Comparison of ENCODE assay signal across 16 cellular contexts in genomic region chr4:36173923-36174322, GRCh38.
DNase-seq lines count a peak whose midpoint lies in the region; ATAC-seq and TF ChIP-seq lines count a peak whose summit lies in the region.
"Had no signal": no experiment of that assay in that cellular context is flagged by ENCODE, and none has a peak within 500 bp of the region (broad histone marks: within the 10 kb centered on the region; RNA-seq: fewer than 3 reads in every experiment).

No MANE protein-coding gene starts in this region.

- H3K36me3 Mint-ChIP-seq in natural killer cell: no peaks in the 10 kb centered on the region

- no peaks in the 10 kb centered on the region for H3K27me3 Mint-ChIP-seq in stimulated activated naive CD8-positive, alpha-beta T cell treated with anti-CD3 and anti-CD28 coated beads, Interleukin-15, amount 100 ng/mL, for 72 hours
- H3K27me3 Mint-ChIP-seq in natural killer cell (ENCODE audit: low read depth in 2 of 2): no peaks in the 10 kb centered on the region
- H3K27me3 Mint-ChIP-seq: CD4-positive, CD25-positive, alpha-beta regulatory T cell had no signal

- ATAC-seq in stimulated activated naive CD8-positive, alpha-beta T cell treated with anti-CD3 and anti-CD28 coated beads, Interleukin-15, amount 100 ng/mL, for 72 hours: peak; percentile 70
- ATAC-seq in stimulated activated naive CD8-positive, alpha-beta T cell treated with anti-CD3 and anti-CD28 coated beads, Interleukin-15, Interleukin-2, amounts not matched to agents 100 U/mL and 50 U/mL, for 24 hours: no peak
- ATAC-seq in natural killer cell: no peak

- no peak for TF ChIP-seq CTCF in natural killer cell (IDR thresholded peaks at IDR 0.05)

- intact Hi-C loops in natural killer cell (cut with micrococcal nuclease): no loop called here

- H3K4me3 Mint-ChIP-seq in stimulated activated naive CD8-positive, alpha-beta T cell treated with anti-CD3 and anti-CD28 coated beads, Interleukin-15, amount 100 ng/mL, for 72 hours: no peak overlapping the region
- no peak overlapping the region for H3K4me3 Mint-ChIP-seq in natural killer cell
- H3K4me3 Mint-ChIP-seq: CD4-positive, CD25-positive, alpha-beta regulatory T cell had no signal

- peak overlapping the region; percentile 53 to 56 for H3K27ac Mint-ChIP-seq in stimulated activated naive CD8-positive, alpha-beta T cell treated with anti-CD3 and anti-CD28 coated beads, Interleukin-15, amount 100 ng/mL, for 72 hours
- peak overlapping the region; percentile 32 to 52 for H3K27ac Mint-ChIP-seq in natural killer cell
- H3K27ac Mint-ChIP-seq: CD4-positive, CD25-positive, alpha-beta regulatory T cell had no signal

- peak overlapping the region; percentile 7 for H3K27ac ChIP-seq in cingulate gyrus (ENCODE audit: low read depth, low read length)
- H3K27ac ChIP-seq: BLaER1 treated with 17β-estradiol and CSF1 and Interleukin-3, amounts not matched to agents 10 nM and 100 nM had no signal

- DNase-seq in stimulated activated naive CD8-positive, alpha-beta T cell treated with anti-CD3 and anti-CD28 coated beads, Interleukin-15, amount 100 ng/mL, for 72 hours: no peak
- no peak for DNase-seq in stimulated activated naive CD8-positive, alpha-beta T cell treated with anti-CD3 and anti-CD28 coated beads, Interleukin-15, Interleukin-2, amounts not matched to agents 100 U/mL and 50 U/mL, for 24 hours
- DNase-seq in natural killer cell (no peak), T1000 (lab: John Stamatoyannopoulos, UW) (no peak), middle frontal gyrus (ENCODE audit: extremely low spot score, low spot score) (no peak), NCI-H187 (lab: John Stamatoyannopoulos, UW) (no peak), iPS-NIHi11 (ENCODE audit: low spot score) (no peak)
- DNase-seq: ACHN; Calu3; CD4-positive, CD25-positive, alpha-beta regulatory T cell; DMS153; DMS79 treated with DMSO at 0.1 percent for 48 hours; EL; GDM1 had no signal

- H3K9me3 Mint-ChIP-seq in stimulated activated naive CD8-positive, alpha-beta T cell treated with anti-CD3 and anti-CD28 coated beads, Interleukin-15, amount 100 ng/mL, for 72 hours: no peaks in the 10 kb centered on the region
- H3K9me3 Mint-ChIP-seq in natural killer cell: no peaks in the 10 kb centered on the region
- H3K9me3 Mint-ChIP-seq: CD4-positive, CD25-positive, alpha-beta regulatory T cell had no signal

- peaks cover 14% of the 10 kb centered on the region for H3K4me1 Mint-ChIP-seq in stimulated activated naive CD8-positive, alpha-beta T cell treated with anti-CD3 and anti-CD28 coated beads, Interleukin-15, amount 100 ng/mL, for 72 hours
- H3K4me1 Mint-ChIP-seq in natural killer cell: peaks cover 32 to 43% of the 10 kb centered on the region in 2 donors
